10 cellular contexts compared by ENCODE assay signal in genomic region chr4:180060159-180060889, GRCh38.
DNase-seq lines count a peak whose midpoint lies in the region; ATAC-seq, FAIRE-seq and TF ChIP-seq lines count a peak whose summit lies in the region.
"Had no signal": no experiment of that assay in that cellular context is flagged by ENCODE, and none has a peak within 500 bp of the region (broad histone marks: within the 10 kb centered on the region; RNA-seq: fewer than 3 reads in every experiment).

No MANE protein-coding gene starts in this region.

- H3K4me2 ChIP-seq in A549: no peak overlapping the region; the same call in 2 of the 3 replicates
- peak overlapping the region; percentile 97 for H3K4me2 ChIP-seq in hepatocyte

- no peaks in the 10 kb centered on the region for H3K36me3 ChIP-seq in SK-N-MC (ENCODE audit: insufficient read depth, low read length)
- no peaks in the 10 kb centered on the region for H3K36me3 ChIP-seq in hepatocyte (replicated peaks; ENCODE audit: insufficient read depth, low read depth)
- H3K36me3 ChIP-seq in gastrocnemius medialis: no peaks in the 10 kb centered on the region

- H4K20me1 ChIP-seq in hepatocyte (ENCODE audit: insufficient read depth, poor library complexity, severe bottlenecking): no peaks in the 10 kb centered on the region

- no peaks in the 10 kb centered on the region for H3K79me2 ChIP-seq in hepatocyte

- no peak overlapping the region for H3K4me3 Mint-ChIP-seq in activated CD8-positive, alpha-beta T cell treated with anti-CD3 and anti-CD28 coated beads, Interleukin-2, amount 10 ng/mL, durations not matched to agents 7 days and 5 days

- POLR2A ChIA-PET in A549 (lab: Yijun Ruan, JAX): no interaction called here
- POLR2A ChIA-PET in activated CD8-positive, alpha-beta T cell treated with anti-CD3 and anti-CD28 coated beads, Interleukin-2, amount 10 ng/mL, durations not matched to agents 7 days and 5 days (lab: Charles Lee): no interaction called here

- no peaks in the 10 kb centered on the region for H3K9me2 ChIP-seq in hepatocyte (replicated peaks; ENCODE audit: insufficient read depth)

- DNase-seq in A549 (ENCODE audit: low read depth in 1 of 2, low spot score in 1 of 2): peak; percentile 1 to 23
- no peak for DNase-seq in HL-60 (ENCODE audit: low read depth in 1 of 2, low spot score in 1 of 2)
- DNase-seq in SK-N-MC (ENCODE audit: low read depth, low spot score): no peak
- peak; percentile 37 for DNase-seq in hepatocyte (ENCODE audit: low spot score)
- no peak for DNase-seq in gastrocnemius medialis
- DNase-seq in GOT3 (lab: John Stamatoyannopoulos, UW): no peak
- DNase-seq in activated CD8-positive, alpha-beta T cell treated with anti-CD3 and anti-CD28 coated beads, Interleukin-2, amount 10 ng/mL, durations not matched to agents 7 days and 5 days: no peak
- DNase-seq: activated CD8-positive, alpha-beta memory T cell treated with anti-CD3 and anti-CD28 coated beads, Interleukin-2, amount 10 ng/mL, durations not matched to agents 7 days and 5 days had no signal

- H3K27ac ChIP-seq in A549 (no peak overlapping the region), HL-60 (replicated peaks) (no peak overlapping the region), SK-N-MC (no peak overlapping the region), hepatocyte (no peak overlapping the region), gastrocnemius medialis (no peak overlapping the region)

- no peaks in the 10 kb centered on the region for H3K9me3 Mint-ChIP-seq in activated CD8-positive, alpha-beta T cell treated with anti-CD3 and anti-CD28 coated beads, Interleukin-2, amount 10 ng/mL, durations not matched to agents 7 days and 5 days (ENCODE audit: insufficient read depth)

- CTCF ChIA-PET in A549 (lab: Yijun Ruan, JAX): no interaction called here
- CTCF ChIA-PET in activated CD8-positive, alpha-beta T cell treated with anti-CD3 and anti-CD28 coated beads, Interleukin-2, amount 10 ng/mL, durations not matched to agents 7 days and 5 days (lab: Charles Lee): no interaction called here

- TF ChIP-seq CTCF in A549 (IDR thresholded peaks at IDR 0.05): peak; percentile 11; the same call in 1 of the 3 replicates
- no peak for TF ChIP-seq CTCF in HL-60 (IDR thresholded peaks at IDR 0.05; ENCODE audit: insufficient read depth, low read length)
- peak; percentile 51 for TF ChIP-seq CTCF in hepatocyte (IDR thresholded peaks at IDR 0.05; ENCODE audit: poor library complexity)
- no peak for TF ChIP-seq CTCF in gastrocnemius medialis (IDR thresholded peaks at IDR 0.05 in 4 of 5, conservative IDR thresholded peaks at IDR 0.05 in 1 of 5)

- H3K9me3 ChIP-seq in A549 (no peaks in the 10 kb centered on the region), SK-N-MC (ENCODE audit: low read depth, low read length) (no peaks in the 10 kb centered on the region), hepatocyte (ENCODE audit: low read depth) (no peaks in the 10 kb centered on the region), gastrocnemius medialis (no peaks in the 10 kb centered on the region)

- 2% methylated on average over 6 of the region's 6 CpGs for WGBS in A549 (ENCODE audit: missing lambda C conversion rate)
- WGBS in hepatocyte (ENCODE audit: low lambda C conversion rate, missing lambda C conversion rate): 29% methylated on average over 6 of the region's 6 CpGs

- TF ChIP-seq RAD21 in A549 (conservative IDR thresholded peaks at IDR 0.05 in 1 of 2, IDR thresholded peaks at IDR 0.05 in 1 of 2): no peak

- peaks cover 47% of the 10 kb centered on the region for H3K27me3 Mint-ChIP-seq in activated CD8-positive, alpha-beta T cell treated with anti-CD3 and anti-CD28 coated beads, Interleukin-2, amount 10 ng/mL, durations not matched to agents 7 days and 5 days (ENCODE audit: low read depth)

- H3K4me1 ChIP-seq in A549 (peaks cover 5% of the 10 kb centered on the region; the same call in 1 of the 3 replicates), hepatocyte (ENCODE audit: insufficient read depth) (no peaks in the 10 kb centered on the region), gastrocnemius medialis (peaks cover 4 to 12% of the 10 kb centered on the region in 2 donors)

- no peak overlapping the region for H3K27ac Mint-ChIP-seq in activated CD8-positive, alpha-beta T cell treated with anti-CD3 and anti-CD28 coated beads, Interleukin-2, amount 10 ng/mL, durations not matched to agents 7 days and 5 days

- no peak for FAIRE-seq in A549 (lab: Jason Lieb, UNC)
- FAIRE-seq: endothelial cell of umbilical vein had no signal

- no peak overlapping the region for H2AFZ ChIP-seq in hepatocyte

- intact Hi-C loops in gastrocnemius medialis (cut with DNase I; ENCODE audit: low total_unique reads): no loop called here

- TF ChIP-seq EP300 in A549 (IDR thresholded peaks at IDR 0.05): no peak

- H3K4me3 ChIP-seq in A549: no peak overlapping the region
- peak overlapping the region; percentile 80 for H3K4me3 ChIP-seq in HL-60 (replicated peaks; ENCODE audit: insufficient read depth, low read length)
- H3K4me3 ChIP-seq in SK-N-MC: peak overlapping the region; percentile 93
- no peak overlapping the region for H3K4me3 ChIP-seq in hepatocyte
- no peak overlapping the region for H3K4me3 ChIP-seq in gastrocnemius medialis

- ATAC-seq in A549 (peak in 1 of 2 experiments; percentile 55; a peak in 2 of 6 replicates), GM18520 (IDR thresholded peaks at IDR 0.05; ENCODE audit: unreplicated experiment) (no peak), gastrocnemius medialis (no peak)
- no peak for ATAC-seq in activated CD8-positive, alpha-beta T cell treated with anti-CD3 and anti-CD28 coated beads, Interleukin-2, amount 10 ng/mL, durations not matched to agents 7 days and 5 days
- ATAC-seq: activated CD8-positive, alpha-beta memory T cell treated with anti-CD3 and anti-CD28 coated beads, Interleukin-2, amount 10 ng/mL, durations not matched to agents 7 days and 5 days had no signal

- peaks cover 11% of the 10 kb centered on the region for H3K4me1 Mint-ChIP-seq in activated CD8-positive, alpha-beta T cell treated with anti-CD3 and anti-CD28 coated beads, Interleukin-2, amount 10 ng/mL, durations not matched to agents 7 days and 5 days (ENCODE audit: low read depth)

- no peak overlapping the region for H3K9ac ChIP-seq in SK-N-MC (ENCODE audit: insufficient read length)

- TF ChIP-seq POLR2A in A549 (IDR thresholded peaks at IDR 0.05; ENCODE audit: low read length): no peak
- no peak for TF ChIP-seq POLR2A in gastrocnemius medialis (IDR thresholded peaks at IDR 0.05)

- H3K36me3 Mint-ChIP-seq in activated CD8-positive, alpha-beta T cell treated with anti-CD3 and anti-CD28 coated beads, Interleukin-2, amount 10 ng/mL, durations not matched to agents 7 days and 5 days (ENCODE audit: low read depth): peaks cover 3% of the 10 kb centered on the region

- in situ Hi-C loops in gastrocnemius medialis (cut with MboI; ENCODE audit: low sequenced_read_pairs in 4 of 4): no loop called here

- peaks cover 4% of the 10 kb centered on the region for H3K27me3 ChIP-seq in HL-60 (ENCODE audit: insufficient read depth, poor library complexity, severe bottlenecking)
- peaks cover 32% of the 10 kb centered on the region for H3K27me3 ChIP-seq in hepatocyte
- peaks cover 38 to 40% (median 39%) of the 10 kb centered on the region in 3 donors for H3K27me3 ChIP-seq in gastrocnemius medialis

TF ChIP-seq in A549, 52 proteins besides CTCF, POLR2A, EP300 and RAD21:
- TF ChIP-seq RNF2 (IDR thresholded peaks at IDR 0.05; ENCODE audit: borderline replicate concordance, low read depth) (no peak), MAZ (IDR thresholded peaks at IDR 0.05; ENCODE audit: borderline replicate concordance, low read depth, low read length) (no peak), NPAS2 (CRISPR knock-in tag; IDR thresholded peaks at IDR 0.05; ENCODE audit: borderline replicate concordance) (no peak), MYC (IDR thresholded peaks at IDR 0.05; ENCODE audit: borderline replicate concordance, low read length) (no peak), CHD2 (IDR thresholded peaks at IDR 0.05; ENCODE audit: low read length, partially characterized antibody) (no peak), RFX5 (IDR thresholded peaks at IDR 0.05) (no peak), HOXA7 (CRISPR knock-in tag; IDR thresholded peaks at IDR 0.05) (no peak), CHD4 (IDR thresholded peaks at IDR 0.05; ENCODE audit: borderline replicate concordance) (no peak)

Comparison
In these comparisons a context has a peak if more than half of its experiments do, and no peak if none do; other contexts are left out.
1. DNase-seq: peak in A549 (2 of 2) and hepatocyte (single experiment); none in HL-60 (0 of 2), SK-N-MC (single experiment), gastrocnemius medialis (0 of 2), GOT3 (single experiment) and activated CD8-positive, alpha-beta T cell treated with anti-CD3 and anti-CD28 coated beads, Interleukin-2, amount 10 ng/mL, durations not matched to agents 7 days and 5 days (single experiment).
2. H3K4me3 ChIP-seq: peak in HL-60 (single experiment) and SK-N-MC (single experiment); none in A549 (single experiment), hepatocyte (single experiment) and gastrocnemius medialis (0 of 4).
3. CTCF ChIP-seq: peak in A549 (single experiment) and hepatocyte (single experiment); none in HL-60 (single experiment) and gastrocnemius medialis (0 of 5).